ENCODE assay signal across 9 cellular contexts in the genomic region with DNA sequence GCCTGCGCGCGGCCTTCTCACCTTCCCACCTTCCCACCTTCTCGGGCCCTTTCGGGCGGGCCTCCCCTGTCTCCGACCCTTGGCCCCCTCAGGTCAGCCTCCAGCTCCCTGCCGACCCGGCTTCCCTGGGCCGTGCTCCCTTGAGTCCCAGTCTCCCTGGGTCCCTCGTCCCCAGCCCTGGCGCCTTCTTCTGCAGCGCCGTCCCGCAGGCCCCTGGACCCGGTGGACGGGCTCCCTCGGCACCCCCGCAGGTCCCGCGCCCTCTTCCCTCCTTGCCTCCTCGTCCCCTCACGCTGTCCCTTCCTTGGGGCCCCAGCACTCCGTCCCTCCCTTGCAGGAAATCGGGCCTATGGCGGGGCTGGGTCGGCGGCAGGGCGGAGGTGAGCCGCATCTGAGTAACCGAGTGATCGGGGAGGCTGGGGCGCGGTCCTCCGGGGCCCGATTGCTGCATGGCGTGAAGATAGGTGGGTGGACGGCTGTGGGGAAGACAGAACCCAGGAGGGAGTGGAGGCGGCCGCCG. TPM values are rescaled to one million over a fixed set of nuclear protein-coding genes. Genes with fewer than 3 reads are reported as not detected.
DNase-seq lines count a peak whose midpoint lies in the region; ATAC-seq and TF ChIP-seq lines count a peak whose summit lies in the region.
"Had no signal": no experiment of that assay in that cellular context is flagged by ENCODE, and none has a peak within 500 bp of the region (broad histone marks: within the 10 kb centered on the region; RNA-seq: fewer than 3 reads in every experiment).

No MANE protein-coding gene starts in this region.

- no peaks in the 10 kb centered on the region for H3K9me3 ChIP-seq in prostate gland

- peak overlapping the region; percentile 83 for H3K27ac ChIP-seq in ACC112 (ENCODE audit: low read depth, low read length)
- peak overlapping the region; percentile 87 for H3K27ac ChIP-seq in prostate gland

- peaks cover 69% of the 10 kb centered on the region for H3K79me2 ChIP-seq in ACC112 (ENCODE audit: control insufficient read depth, insufficient read depth, low read length, unreplicated experiment)

- 1% methylated on average over 37 of the region's 41 CpGs for whole genome bisulfite sequencing in prostate gland

- DNase-seq in Jurkat, Clone E6-1 (ENCODE audit: low read depth, low spot score): no peak
- DNase-seq in activated effector memory CD4-positive, alpha-beta T cell treated with anti-CD3 and anti-CD28 coated beads, Interleukin-2, amount 50 U/mL, for 16 hours: peak; percentile 85
- DNase-seq in germinal center (ENCODE audit: low spot score) (peak; percentile 47), prostate gland (ENCODE audit: low spot score) (no peak), amygdala (lab: John Stamatoyannopoulos, UW) (no peak), NCI-H2227 (lab: John Stamatoyannopoulos, UW; ENCODE audit: unreplicated experiment) (no peak)

- no peaks in the 10 kb centered on the region for H3K27me3 ChIP-seq in ACC112 (ENCODE audit: insufficient read depth, low read length)
- H3K27me3 ChIP-seq in prostate gland (replicated peaks; ENCODE audit: insufficient read depth): no peaks in the 10 kb centered on the region

- peak overlapping the region; percentile 78 for H3K4me3 ChIP-seq in ACC112 (ENCODE audit: low read depth, low read length)
- peak overlapping the region; percentile 75 for H3K4me3 ChIP-seq in Jurkat, Clone E6-1 (ENCODE audit: low read length)
- peak overlapping the region; percentile 96 to 98 for H3K4me3 ChIP-seq in prostate gland

- H2AFZ ChIP-seq in ACC112 (ENCODE audit: low read length, unreplicated experiment): peak overlapping the region; percentile 80

- ATAC-seq in GM21360 (IDR thresholded peaks at IDR 0.05; ENCODE audit: unreplicated experiment): peak; percentile 7

- H3K4me1 ChIP-seq in ACC112 (ENCODE audit: control insufficient read depth, insufficient read depth, low read length, unreplicated experiment): peaks cover 33% of the 10 kb centered on the region
- H3K4me1 ChIP-seq in prostate gland (replicated peaks): peaks cover 11% of the 10 kb centered on the region

- H3K36me3 ChIP-seq in ACC112 (ENCODE audit: insufficient read depth, low read length) (peaks cover 19% of the 10 kb centered on the region; the same call in 1 of the 2 replicates), prostate gland (no peaks in the 10 kb centered on the region)

- no peak for TF ChIP-seq POLR2A in prostate gland (IDR thresholded peaks at IDR 0.05)

- no peak for TF ChIP-seq CTCF in prostate gland (IDR thresholded peaks at IDR 0.05)

- intact Hi-C loops in prostate gland (cut with DNase I): loop anchor here (10.0 kb wide), 1 partner anchor 75 kb away; a partner anchor contains a TSS

RNA-seq across cellular contexts. Expression of a gene that starts 7.6 kb away (rescaled TPM):
- polyA plus RNA-seq in Jurkat, Clone E6-1 (2012; ENCODE audit: insufficient read depth, insufficient read length): 78.2 TPM
- total RNA-seq in prostate gland: 10 to 100 TPM; 27.8 to 41.1 TPM

RNA-seq across cellular contexts. Expression of a gene that starts 7.8 kb away (rescaled TPM):
- polyA plus RNA-seq in Jurkat, Clone E6-1 (2012; ENCODE audit: insufficient read depth, insufficient read length): 2,762 TPM
- total RNA-seq in prostate gland: 1,000 to 10,000 TPM; 1,539 to 2,854 TPM

RNA-seq across cellular contexts. Expression of a gene that starts 16.3 kb away (rescaled TPM):
- not detected for polyA plus RNA-seq in Jurkat, Clone E6-1 (2012; ENCODE audit: insufficient read depth, insufficient read length)
- total RNA-seq in prostate gland: not detected
- total RNA-seq: myocyte had no signal

Comparison
In these comparisons a context has a peak if more than half of its experiments do, and no peak if none do; other contexts are left out.
1. DNase-seq: peak in activated effector memory CD4-positive, alpha-beta T cell treated with anti-CD3 and anti-CD28 coated beads, Interleukin-2, amount 50 U/mL, for 16 hours (single experiment) and germinal center (single experiment); none in Jurkat, Clone E6-1 (single experiment), prostate gland (single experiment), amygdala (0 of 56) and NCI-H2227 (single experiment).
2. Peak in every context shown above with its lines, with median percentiles within 50 percentile points of each other: H3K4me3 ChIP-seq.